ENCODE assay signal across 8 cellular contexts in the genomic region with DNA sequence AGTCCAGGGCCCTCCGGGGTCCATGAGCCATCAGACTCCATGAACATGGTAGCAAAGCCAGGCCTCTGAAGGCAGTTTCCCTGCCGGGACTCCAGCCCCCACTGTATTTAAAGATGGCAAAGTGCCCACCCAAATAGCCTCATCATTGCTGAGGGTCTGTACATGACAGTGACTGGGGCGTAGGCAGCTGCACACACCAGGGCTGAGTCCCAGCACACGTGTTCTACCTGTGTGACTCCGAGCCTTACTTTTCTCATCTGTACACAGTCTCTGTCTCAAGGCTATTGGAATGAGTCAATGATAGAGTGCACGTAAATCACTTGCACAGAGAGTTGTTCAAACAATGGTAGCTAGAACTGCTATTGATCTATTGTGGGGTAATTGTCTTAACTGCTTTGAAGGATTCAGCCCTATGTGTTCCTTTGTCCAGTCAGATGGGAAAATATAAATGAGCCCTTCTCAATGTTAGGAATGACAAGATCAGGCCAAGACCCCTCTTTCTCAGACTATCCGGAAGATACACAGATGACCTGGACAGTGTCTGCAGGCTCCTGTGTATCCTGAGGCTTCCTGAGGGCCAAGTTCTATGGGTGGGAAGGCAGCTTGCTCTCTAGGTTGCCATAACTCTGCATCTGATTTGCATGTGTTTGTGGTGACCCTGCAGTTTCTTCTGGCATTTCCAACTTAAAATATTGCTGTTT. TPM values are rescaled to one million over a fixed set of nuclear protein-coding genes. Genes with fewer than 3 reads are reported as not detected.
DNase-seq lines count a peak whose midpoint lies in the region; ATAC-seq lines count a peak whose summit lies in the region.

No MANE protein-coding gene starts in this region.

- DNase-seq in NCI-H510A treated with DMSO at 0.1 percent for 48 hours (lab: John Stamatoyannopoulos, UW) (peak; percentile 47), NCI-H510A (lab: John Stamatoyannopoulos, UW) (no peak), NCI-H526 treated with DMSO at 0.1 percent for 48 hours (lab: John Stamatoyannopoulos, UW) (peak; percentile 26), NCI-H82 treated with DMSO at 0.1 percent for 48 hours (lab: John Stamatoyannopoulos, UW; ENCODE audit: unreplicated experiment) (no peak), H4 (ENCODE audit: low spot score) (no peak), NCI-H446 treated with DMSO at 0.1 percent for 48 hours (lab: John Stamatoyannopoulos, UW) (no peak)
- DNase-seq in stimulated activated naive B cell treated with anti-CD40 and anti-IgM and Interleukin-4, amounts not matched to agents 10 μg/mL and 1 μg/mL and 100 μg/mL, for 72 hours = no peak

- no peaks in the 10 kb centered on the region for H3K27me3 Mint-ChIP-seq in stimulated activated naive B cell treated with anti-CD40 and anti-IgM and Interleukin-4, amounts not matched to agents 10 μg/mL and 1 μg/mL and 100 μg/mL, for 72 hours

- H3K27me3 ChIP-seq in duodenal mucosa (ENCODE audit: control insufficient read depth in 1 of 2, insufficient read depth in 2 of 2, low read length in 2 of 2) = no peaks in the 10 kb centered on the region

- H3K4me1 Mint-ChIP-seq in stimulated activated naive B cell treated with anti-CD40 and anti-IgM and Interleukin-4, amounts not matched to agents 10 μg/mL and 1 μg/mL and 100 μg/mL, for 72 hours = peaks cover 39 to 44% of the 10 kb centered on the region in 2 donors

- peak overlapping the region; percentile 73 for H3K27ac Mint-ChIP-seq in stimulated activated naive B cell treated with anti-CD40 and anti-IgM and Interleukin-4, amounts not matched to agents 10 μg/mL and 1 μg/mL and 100 μg/mL, for 72 hours

- H3K9me3 Mint-ChIP-seq in stimulated activated naive B cell treated with anti-CD40 and anti-IgM and Interleukin-4, amounts not matched to agents 10 μg/mL and 1 μg/mL and 100 μg/mL, for 72 hours = no peaks in the 10 kb centered on the region

- peaks cover 23 to 24% of the 10 kb centered on the region in 2 donors for H3K4me1 ChIP-seq in duodenal mucosa (ENCODE audit: control insufficient read depth in 1 of 2, insufficient read depth in 2 of 2, low read length in 2 of 2)

- peaks cover 22 to 31% of the 10 kb centered on the region in 2 donors for H3K36me3 Mint-ChIP-seq in stimulated activated naive B cell treated with anti-CD40 and anti-IgM and Interleukin-4, amounts not matched to agents 10 μg/mL and 1 μg/mL and 100 μg/mL, for 72 hours

- H3K9ac ChIP-seq in duodenal mucosa (ENCODE audit: low read depth in 1 of 2, low read length in 2 of 2) = peak overlapping the region in 1 of 2 donors; percentile 51

- H3K4me3 ChIP-seq in duodenal mucosa (ENCODE audit: low read depth in 1 of 2, low read length in 2 of 2) = peak overlapping the region; percentile 59 to 69

- peak; percentile 6 to 20 for ATAC-seq in stimulated activated naive B cell treated with anti-CD40 and anti-IgM and Interleukin-4, amounts not matched to agents 10 μg/mL and 1 μg/mL and 100 μg/mL, for 72 hours (replicated peaks)

- no peak overlapping the region for H3K27ac ChIP-seq in duodenal mucosa (ENCODE audit: low read depth, low read length)

- no peaks in the 10 kb centered on the region for H3K9me3 ChIP-seq in duodenal mucosa (ENCODE audit: control insufficient read depth in 1 of 2, low read length in 2 of 2)

- H3K36me3 ChIP-seq in duodenal mucosa (ENCODE audit: control insufficient read depth in 1 of 2, insufficient read depth in 2 of 2, low read length in 2 of 2) = no peaks in the 10 kb centered on the region

- peak overlapping the region; percentile 94 to 97 for H3K4me3 Mint-ChIP-seq in stimulated activated naive B cell treated with anti-CD40 and anti-IgM and Interleukin-4, amounts not matched to agents 10 μg/mL and 1 μg/mL and 100 μg/mL, for 72 hours

RNA-seq across cellular contexts. Expression of gene RASSF5, which starts 48.9 kb away (rescaled TPM):
- total RNA-seq in H4 (2014; rRNA removed; shearing (Covaris generic)) = 2.6 and 3.8 TPM in 2 replicates

RNA-seq across cellular contexts. Expression of gene EIF2D, which starts 56.1 kb away (rescaled TPM):
- 43.3 and 45.4 TPM in 2 replicates for total RNA-seq in H4 (2014; rRNA removed; shearing (Covaris generic))

Comparison
In these comparisons a context has a peak if more than half of its experiments do, and no peak if none do; other contexts are left out.
1. DNase-seq: peak in NCI-H510A treated with DMSO at 0.1 percent for 48 hours (single experiment) and NCI-H526 treated with DMSO at 0.1 percent for 48 hours (single experiment); none in NCI-H510A (single experiment), stimulated activated naive B cell treated with anti-CD40 and anti-IgM and Interleukin-4, amounts not matched to agents 10 μg/mL and 1 μg/mL and 100 μg/mL, for 72 hours (single experiment), NCI-H82 treated with DMSO at 0.1 percent for 48 hours (single experiment), H4 (single experiment) and NCI-H446 treated with DMSO at 0.1 percent for 48 hours (single experiment).